In the genomic region with DNA sequence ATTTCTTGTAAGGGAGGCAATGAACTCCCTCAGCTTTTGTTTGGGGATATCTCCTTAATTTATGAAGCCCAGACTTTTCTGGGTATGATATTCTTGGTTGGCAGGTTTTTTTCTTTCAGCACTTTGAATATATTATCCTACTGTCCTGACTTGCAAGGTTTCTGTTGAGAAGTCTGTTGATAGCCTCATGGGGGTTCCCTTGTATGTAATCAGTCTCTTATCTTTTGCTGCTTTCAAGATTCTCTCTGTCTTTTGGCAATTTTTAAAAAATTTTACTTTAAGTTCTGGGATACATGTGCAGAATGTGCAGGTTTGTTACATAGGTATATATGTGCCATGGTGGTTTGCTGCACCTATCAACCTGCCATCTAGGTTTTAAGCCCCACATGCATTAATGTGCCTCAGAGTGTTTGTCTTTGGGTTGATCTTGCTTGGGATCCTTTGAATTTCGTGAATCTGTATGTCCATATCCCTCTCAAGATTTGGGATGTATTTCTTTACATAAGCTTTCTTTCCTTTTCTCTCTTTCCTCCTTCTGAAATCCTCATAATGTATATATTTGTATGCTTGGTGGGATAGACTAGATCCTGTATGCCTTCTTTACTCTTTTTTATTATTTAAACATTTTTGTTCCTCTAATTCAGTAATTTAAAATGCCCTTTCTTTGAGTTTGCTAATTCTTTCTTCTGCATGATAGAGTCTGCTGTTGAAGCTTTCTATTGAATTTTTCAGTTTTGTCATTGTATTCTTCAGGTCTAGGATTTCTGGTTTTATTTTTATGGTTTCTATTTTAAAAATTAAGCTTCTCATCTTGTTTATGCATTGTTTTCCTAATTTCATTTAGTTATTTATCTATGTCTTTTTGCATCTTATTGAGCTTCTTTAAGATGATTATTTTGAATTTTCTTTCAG, we compare ENCODE assay signal across 33 cellular contexts. TPM values are rescaled to one million over a fixed set of nuclear protein-coding genes. Genes with fewer than 3 reads are reported as not detected.
"Had no signal": no experiment of that assay in that cellular context is flagged by ENCODE, and none has a peak within 500 bp of the region (broad histone marks: within the 10 kb centered on the region; RNA-seq: fewer than 3 reads in every experiment).

No MANE protein-coding gene starts in this region.

- H3K4me2 ChIP-seq: neural progenitor cell, smooth muscle cell had no signal

- ATAC-seq: natural killer cell; psoas muscle; right cardiac atrium; sciatic nerve; stimulated activated memory B cell treated with anti-CD40 and anti-IgM and Interleukin-4, amounts not matched to agents 10 μg/mL and 1 μg/mL and 100 μg/mL, for 72 hours; stimulated activated naive CD8-positive, alpha-beta T cell treated with anti-CD3 and anti-CD28 coated beads, Interleukin-15, amount 100 ng/mL, for 72 hours; stimulated activated naive CD8-positive, alpha-beta T cell treated with anti-CD3 and anti-CD28 coated beads, Interleukin-15, Interleukin-2, amounts not matched to agents 100 U/mL and 50 U/mL, for 24 hours; upper lobe of right lung had no signal

- DNase-seq: natural killer cell; occipital lobe; ovary; posterior cingulate gyrus; psoas muscle; right cardiac atrium; spleen; stimulated activated CD4-positive, alpha-beta T cell treated with anti-CD3 and anti-CD28 coated beads, Interleukin-12 subunit alpha, Interleukin-12 subunit beta, amount 100 ng/mL, for 4 hours; stimulated activated CD4-positive, alpha-beta T cell treated with anti-CD3 and anti-CD28 coated beads, Interleukin-1b, Interleukin-23, amount 100 ng/mL, for 48 hours; stimulated activated CD4-positive, alpha-beta T cell treated with anti-CD3 and anti-CD28 coated beads, Interleukin-4, amount 100 ng/mL, for 1 hour; stimulated activated CD4-positive, alpha-beta T cell treated with anti-CD3 and anti-CD28 coated beads, Interleukin-4, amount 100 ng/mL, for 4 hours; stimulated activated CD8-positive, alpha-beta memory T cell treated with anti-CD3 and anti-CD28 coated beads, Interleukin-4, amount 100 ng/mL, for 48 hours; stimulated activated naive CD4-positive, alpha-beta T cell; stimulated activated naive CD8-positive, alpha-beta T cell treated with anti-CD3 and anti-CD28 coated beads, Interleukin-15, amount 100 ng/mL, for 72 hours; stimulated activated naive CD8-positive, alpha-beta T cell treated with anti-CD3 and anti-CD28 coated beads, Interleukin-15, Interleukin-2, amounts not matched to agents 100 U/mL and 50 U/mL, for 24 hours; substantia nigra; testis; tibial artery; transverse colon; upper lobe of right lung; uterus had no signal

- H3K27ac ChIP-seq: neural progenitor cell, ovary, parathyroid adenoma, psoas muscle, skin epidermis, spleen, suprapubic skin, testis, tibial artery, transverse colon, upper lobe of right lung, uterus had no signal

- H3K9ac ChIP-seq: neural progenitor cell, parathyroid adenoma had no signal

- H3K79me2 ChIP-seq: parathyroid adenoma had no signal

- H2AFZ ChIP-seq: neural progenitor cell, parathyroid adenoma had no signal

- H3K4me1 ChIP-seq: neural progenitor cell, parathyroid adenoma, psoas muscle, spleen, suprapubic skin, testis, tibial artery, transverse colon, upper lobe of right lung, uterus had no signal

- H3K4me3 ChIP-seq: neural progenitor cell, ovary, psoas muscle, skin epidermis, smooth muscle cell, spleen, suprapubic skin, testis, tibial artery, transverse colon, upper lobe of right lung, uterus had no signal

- H3K27me3 ChIP-seq: neural progenitor cell, ovary, suprapubic skin, testis, upper lobe of right lung, uterus had no signal

- H3K36me3 ChIP-seq: neural progenitor cell, ovary, spleen, suprapubic skin, tibial artery, transverse colon, upper lobe of right lung, uterus had no signal

- H3K9me3 ChIP-seq: testis had no signal

RNA-seq across cellular contexts. Expression of gene KRT25, which starts 5.2 kb away (rescaled TPM):
- total RNA-seq: natural killer cell, occipital lobe, osteoblast, ovary, progenitor cell of endocrine pancreas, psoas muscle, renal cortical epithelial cell, right cardiac atrium, sciatic nerve, smooth muscle cell, spleen, transverse colon, upper lobe of right lung, urinary bladder, uterus had no signal
- polyA plus RNA-seq: ovary, right cardiac atrium, smooth muscle cell, spleen, urinary bladder had no signal

RNA-seq across cellular contexts. Expression of gene KRT26, which starts 11.6 kb away (rescaled TPM):
- total RNA-seq: natural killer cell, occipital lobe, osteoblast, ovary, progenitor cell of endocrine pancreas, psoas muscle, renal cortical epithelial cell, right cardiac atrium, sciatic nerve, smooth muscle cell, spleen, transverse colon, upper lobe of right lung, urinary bladder, uterus had no signal
- polyA plus RNA-seq: neural cell, ovary, psoas muscle, right cardiac atrium, smooth muscle cell, spleen, urinary bladder had no signal

RNA-seq across cellular contexts. Expression of gene KRT27, which starts 22.0 kb away (rescaled TPM):
- total RNA-seq: natural killer cell, occipital lobe, osteoblast, ovary, progenitor cell of endocrine pancreas, psoas muscle, renal cortical epithelial cell, spleen, urinary bladder, uterus had no signal
- polyA plus RNA-seq: neural cell, ovary, urinary bladder had no signal

RNA-seq across cellular contexts. Expression of gene KRT28, which starts 39.4 kb away (rescaled TPM):
- total RNA-seq: natural killer cell, occipital lobe, osteoblast, ovary, progenitor cell of endocrine pancreas, psoas muscle, renal cortical epithelial cell, right cardiac atrium, sciatic nerve, smooth muscle cell, spleen, transverse colon, upper lobe of right lung, urinary bladder, uterus had no signal
- polyA plus RNA-seq: neural cell, ovary, psoas muscle, right cardiac atrium, smooth muscle cell, spleen, urinary bladder had no signal

RNA-seq across cellular contexts. Expression of gene KRT24, which starts 56.8 kb away (rescaled TPM):
- total RNA-seq: natural killer cell, occipital lobe, osteoblast, ovary, progenitor cell of endocrine pancreas, psoas muscle, renal cortical epithelial cell, right cardiac atrium, smooth muscle cell, spleen, suprapubic skin, upper lobe of right lung, uterus had no signal
- polyA plus RNA-seq: ovary, psoas muscle, smooth muscle cell had no signal
